15 cellular contexts compared by ENCODE assay signal in genomic region chr2:86065512-86065911, GRCh38. TPM values are rescaled to one million over a fixed set of nuclear protein-coding genes. Genes with fewer than 3 reads are reported as not detected.
DNase-seq lines count a peak whose midpoint lies in the region; ATAC-seq and TF ChIP-seq lines count a peak whose summit lies in the region.
"Had no signal": no experiment of that assay in that cellular context is flagged by ENCODE, and none has a peak within 500 bp of the region (broad histone marks: within the 10 kb centered on the region; RNA-seq: fewer than 3 reads in every experiment).

No MANE protein-coding gene starts in this region.

- peaks cover 3 to 20% (median 17%) of the 10 kb centered on the region in 5 experiments for H3K9me3 Mint-ChIP-seq in brain
- H3K9me3 Mint-ChIP-seq in CD8-positive, alpha-beta memory T cell: peaks cover 0 to 5% (median 2%) of the 10 kb centered on the region in 5 donors
- H3K9me3 Mint-ChIP-seq: WTC11 had no signal

- peak overlapping the region in 1 of 5 experiments; percentile 45 for H3K4me3 Mint-ChIP-seq in brain
- H3K4me3 Mint-ChIP-seq in CD8-positive, alpha-beta memory T cell: no peak overlapping the region
- H3K4me3 Mint-ChIP-seq: activated naive CD4-positive, alpha-beta T cell treated with anti-CD3 and anti-CD28 coated beads, Interleukin-2, amount 50 U/mL, for 24 hours; WTC11 had no signal

- TF ChIP-seq CTCF in HFF-Myc (IDR thresholded peaks at IDR 0.05; ENCODE audit: low read depth, low read length, missing control alignments): no peak
- no peak for TF ChIP-seq CTCF in brain (conservative IDR thresholded peaks at IDR 0.05)
- no peak for TF ChIP-seq CTCF in thoracic aorta (IDR thresholded peaks at IDR 0.05)

- H3K27ac ChIP-seq in thoracic aorta: peak overlapping the region; percentile 21 to 56
- H3K27ac ChIP-seq in CD8-positive, alpha-beta memory T cell (ENCODE audit: low read depth, low read length): no peak overlapping the region
- H3K27ac ChIP-seq: C4-2B had no signal

- POLR2A ChIA-PET in CD8-positive, alpha-beta memory T cell (lab: Charles Lee): no interaction called here

- H3K27ac Mint-ChIP-seq in brain: peak overlapping the region in 3 of 5 experiments; percentile 69 to 76 (median 73)
- H3K27ac Mint-ChIP-seq in CD8-positive, alpha-beta memory T cell: peak overlapping the region in 2 of 8 donors; percentile 39 to 74
- H3K27ac Mint-ChIP-seq: activated naive CD4-positive, alpha-beta T cell treated with anti-CD3 and anti-CD28 coated beads, Interleukin-2, amount 50 U/mL, for 24 hours; WTC11 had no signal

- no peaks in the 10 kb centered on the region for H3K27me3 Mint-ChIP-seq in brain
- H3K27me3 Mint-ChIP-seq in CD8-positive, alpha-beta memory T cell: no peaks in the 10 kb centered on the region
- H3K27me3 Mint-ChIP-seq: activated naive CD4-positive, alpha-beta T cell treated with anti-CD3 and anti-CD28 coated beads, Interleukin-2, amount 50 U/mL, for 24 hours had no signal

- peak; percentile 76 for DNase-seq in HFF-Myc (ENCODE audit: extremely low read depth, low read depth)
- DNase-seq in inferior parietal cortex (ENCODE audit: extremely low spot score): peak; percentile 32
- no peak for DNase-seq in thoracic aorta (ENCODE audit: low spot score)
- DNase-seq in NCI-H510A (lab: John Stamatoyannopoulos, UW): no peak
- DNase-seq in CD8-positive, alpha-beta memory T cell: no peak
- DNase-seq: mammary epithelial cell, MV-4-11, NCI-H2171 treated with DMSO at 0.1 percent for 48 hours had no signal

- H3K9me3 ChIP-seq in thoracic aorta: no peaks in the 10 kb centered on the region
- no peaks in the 10 kb centered on the region for H3K9me3 ChIP-seq in CD8-positive, alpha-beta memory T cell (ENCODE audit: low read length)

- CTCF ChIA-PET in CD8-positive, alpha-beta memory T cell (lab: Charles Lee): no interaction called here

- H3K4me1 ChIP-seq in thoracic aorta (ENCODE audit: control insufficient read depth in 1 of 2, low read depth in 2 of 2): peaks cover 12 to 37% of the 10 kb centered on the region in 2 donors
- H3K4me1 ChIP-seq in CD8-positive, alpha-beta memory T cell (ENCODE audit: insufficient read depth, low read length): peaks cover 18% of the 10 kb centered on the region

- peaks cover 92% of the 10 kb centered on the region for H3K36me3 Mint-ChIP-seq in brain
- H3K36me3 Mint-ChIP-seq in CD8-positive, alpha-beta memory T cell: peaks cover 41 to 84% (median 51%) of the 10 kb centered on the region in 3 donors

- peaks cover 17% of the 10 kb centered on the region for H3K36me3 ChIP-seq in thoracic aorta
- H3K36me3 ChIP-seq in CD8-positive, alpha-beta memory T cell (ENCODE audit: insufficient read depth, low read length): peaks cover 20% of the 10 kb centered on the region

- ATAC-seq in thoracic aorta (ENCODE audit: insufficient number of reproducible peaks, low FRiP score, low read depth): no peak
- ATAC-seq in HG03432 (IDR thresholded peaks at IDR 0.05; ENCODE audit: unreplicated experiment): no peak
- ATAC-seq: WTC11 had no signal

- H3K4me3 ChIP-seq in HFF-Myc (replicated peaks; ENCODE audit: low read depth, low read length) (no peak overlapping the region), thoracic aorta (no peak overlapping the region)
- no peak overlapping the region for H3K4me3 ChIP-seq in CD8-positive, alpha-beta memory T cell (ENCODE audit: low read length)
- H3K4me3 ChIP-seq: esophagus muscularis mucosa, tibial nerve had no signal

- peaks cover 17% of the 10 kb centered on the region for H3K4me1 Mint-ChIP-seq in brain
- H3K4me1 Mint-ChIP-seq in CD8-positive, alpha-beta memory T cell: peaks cover 15 to 25% (median 18%) of the 10 kb centered on the region in 3 donors
- H3K4me1 Mint-ChIP-seq: WTC11 had no signal

- H3K27me3 ChIP-seq in thoracic aorta (replicated peaks; ENCODE audit: insufficient read depth): no peaks in the 10 kb centered on the region
- no peaks in the 10 kb centered on the region for H3K27me3 ChIP-seq in CD8-positive, alpha-beta memory T cell (ENCODE audit: insufficient read depth, low read length, poor library complexity, severe bottlenecking)
- H3K27me3 ChIP-seq: esophagus muscularis mucosa, tibial nerve had no signal

RNA-seq across cellular contexts. Expression of gene POLR1A, which starts 40.2 kb away (rescaled TPM):
- polyA plus RNA-seq in brain (ENCODE audit: insufficient read depth, low read depth, low replicate concordance): 10.8 TPM
- total RNA-seq in thoracic aorta: 10 to 100 TPM; 19.0 to 38.2 TPM
- 10 to 100 TPM; 60.3 to 63.3 TPM for total RNA-seq in CD8-positive, alpha-beta memory T cell
- 4.8 TPM for polyA plus RNA-seq in CD8-positive, alpha-beta memory T cell

RNA-seq across cellular contexts. Expression of gene PTCD3, which starts 40.5 kb away (rescaled TPM):
- 33.8 TPM for polyA plus RNA-seq in brain (ENCODE audit: insufficient read depth, low read depth, low replicate concordance)
- total RNA-seq in thoracic aorta: 100 to 1,000 TPM in 1 of 2 donors, 10 to 100 TPM in 1; 70.7 to 129 TPM
- total RNA-seq in CD8-positive, alpha-beta memory T cell: 100 to 1,000 TPM; 140 to 155 TPM
- 44.1 TPM for polyA plus RNA-seq in CD8-positive, alpha-beta memory T cell

Comparison
In these comparisons a context has a peak if more than half of its experiments do, and no peak if none do; other contexts are left out.
1. DNase-seq: peak in HFF-Myc (single experiment) and inferior parietal cortex (single experiment); none in thoracic aorta (single experiment), NCI-H510A (single experiment) and CD8-positive, alpha-beta memory T cell (0 of 5).